ENCODE assay signal across 23 cellular contexts in genomic region chrX:69991685-69992084, GRCh38. TPM values are rescaled to one million over a fixed set of nuclear protein-coding genes. Genes with fewer than 3 reads are reported as not detected.
A peak's percentile ranks its signal among the peaks of the same experiment; 100 is the strongest.
DNase-seq lines count a peak whose midpoint lies in the region; ATAC-seq and TF ChIP-seq lines count a peak whose summit lies in the region.
"Had no signal": no experiment of that assay in that cellular context is flagged by ENCODE, and none has a peak within 500 bp of the region (broad histone marks: within the 10 kb centered on the region; RNA-seq: fewer than 3 reads in every experiment).

No MANE protein-coding gene starts in this region.

- peak; percentile 58 for DNase-seq in NCI-H82 (lab: John Stamatoyannopoulos, UW)
- DNase-seq in NCI-H82 treated with DMSO at 0.1 percent for 48 hours (lab: John Stamatoyannopoulos, UW; ENCODE audit: unreplicated experiment): no peak
- peak; percentile 86 for DNase-seq in DMS 273 (lab: John Stamatoyannopoulos, UW; ENCODE audit: unreplicated experiment)
- peak; percentile 72 for DNase-seq in NCI-H2171 treated with DMSO at 0.1 percent for 48 hours (lab: John Stamatoyannopoulos, UW)
- no peak for DNase-seq in endodermal cell
- DNase-seq in effector CD4-positive, alpha-beta T cell: no peak
- DNase-seq: 8988T; C1 segment of cervical spinal cord; Calu3; CD8-positive, alpha-beta T cell; EL; GF-D8; HFFc6; KG1; NCI-H1092; NCI-H1436; NCI-H2029; NCI-H748 treated with DMSO at 0.1 percent for 48 hours; OCI-M1 had no signal

- H3K4me3 ChIP-seq in endodermal cell (ENCODE audit: low read length): no peak overlapping the region

- H3K36me3 ChIP-seq in endodermal cell (ENCODE audit: control insufficient read depth, insufficient read depth, low read length): peaks cover 19% of the 10 kb centered on the region

- ATAC-seq in HG03520 (IDR thresholded peaks at IDR 0.05; ENCODE audit: unreplicated experiment) (no peak), HG03025 (IDR thresholded peaks at IDR 0.05; ENCODE audit: low FRiP score, unreplicated experiment) (no peak)
- ATAC-seq: CD8-positive, alpha-beta T cell had no signal

- no peak overlapping the region for H3K9ac ChIP-seq in endodermal cell (ENCODE audit: extremely low read depth, low read length, poor library complexity, severe bottlenecking)

- H3K9me3 Mint-ChIP-seq in endodermal cell: peaks cover 33% of the 10 kb centered on the region
- H3K9me3 Mint-ChIP-seq: CD8-positive, alpha-beta T cell; HFFc6 had no signal

- no peak overlapping the region for H3K27ac ChIP-seq in endodermal cell (ENCODE audit: low read depth, low read length)

- peaks cover 3% of the 10 kb centered on the region for H3K4me1 Mint-ChIP-seq in endodermal cell

- no peak overlapping the region for H3K27ac Mint-ChIP-seq in endodermal cell
- H3K27ac Mint-ChIP-seq: CD8-positive, alpha-beta T cell; HFFc6 had no signal

- H3K4me1 ChIP-seq in endodermal cell (ENCODE audit: control insufficient read depth, insufficient read depth, low read length): no peaks in the 10 kb centered on the region

- H3K4me3 Mint-ChIP-seq in endodermal cell: no peak overlapping the region
- H3K4me3 Mint-ChIP-seq: CD8-positive, alpha-beta T cell; HFFc6 had no signal

- WGBS in endodermal cell (ENCODE audit: insufficient coverage in 1 of 2, insufficient read length in 1 of 2), 2 experiments: 89% methylated on average over 3 of the region's 3 CpGs; no CpG with 5 or more reads in 1 of the 2 experiments

- H3K27me3 ChIP-seq in endodermal cell (ENCODE audit: control insufficient read depth, insufficient read depth, low read length, poor library complexity, severe bottlenecking): no peaks in the 10 kb centered on the region

- TF ChIP-seq CTCF in endodermal cell (conservative IDR thresholded peaks at IDR 0.05): peak; percentile 41

- peaks cover 12% of the 10 kb centered on the region for H3K9me3 ChIP-seq in endodermal cell (ENCODE audit: control insufficient read depth, low read length)

- peaks cover 5% of the 10 kb centered on the region for H3K27me3 Mint-ChIP-seq in endodermal cell (ENCODE audit: insufficient read depth)

- H3K36me3 Mint-ChIP-seq in endodermal cell (ENCODE audit: low read depth): peaks cover 13% of the 10 kb centered on the region
- H3K36me3 Mint-ChIP-seq: CD8-positive, alpha-beta T cell had no signal

RNA-seq across cellular contexts. Expression of gene AWAT2, which starts 58.1 kb away (rescaled TPM):
- not detected for total RNA-seq in endodermal cell
- not detected for polyA plus RNA-seq in endodermal cell (2013, experiment 1 of 2)
- not detected for polyA plus RNA-seq in endodermal cell (2013, experiment 2 of 2)
- total RNA-seq: Calu3; CD8-positive, alpha-beta T cell; HFFc6; SK-MEL-5; T-helper 1 cell treated with Interleukin-12 subunit alpha and Interleukin-12 subunit beta and Interleukin-4 antibody, amounts not matched to agents 30 ng/mL and 1 ng/mL, for 36 hours had no signal

Comparison
In these comparisons a context has a peak if more than half of its experiments do, and no peak if none do; other contexts are left out.
1. DNase-seq: peak in NCI-H82 (single experiment), DMS 273 (single experiment) and NCI-H2171 treated with DMSO at 0.1 percent for 48 hours (single experiment); none in NCI-H82 treated with DMSO at 0.1 percent for 48 hours (single experiment), endodermal cell (single experiment) and effector CD4-positive, alpha-beta T cell (single experiment).